In the genomic region with DNA sequence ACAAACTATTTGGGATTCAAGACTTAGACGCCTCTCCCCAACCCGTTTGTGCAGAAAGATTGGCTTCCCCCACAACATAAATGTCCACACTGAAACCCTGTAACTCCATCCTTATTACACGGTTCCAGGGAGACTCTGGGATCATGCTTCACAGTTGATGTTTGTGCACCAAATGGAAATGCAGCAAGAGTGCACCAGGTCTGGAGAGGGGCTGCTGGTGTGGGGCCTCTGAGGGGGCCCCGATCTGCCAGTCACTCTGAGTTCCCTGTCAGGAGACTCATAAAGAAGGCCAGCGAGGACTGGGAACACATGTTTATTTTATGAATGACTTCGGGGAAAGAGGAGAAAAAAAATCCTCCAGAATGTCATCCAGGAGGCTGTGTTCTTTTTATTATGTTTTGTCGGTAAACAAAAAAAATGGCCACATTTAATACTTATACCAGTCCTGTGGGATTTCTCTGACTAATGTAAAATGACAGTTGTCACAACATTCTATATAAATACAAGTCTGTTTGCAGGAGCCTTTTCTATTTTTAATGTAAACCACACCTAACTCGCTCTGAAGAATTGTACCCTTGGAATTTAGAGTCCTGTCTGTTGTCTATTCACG, we compare ENCODE assay signal across 15 cellular contexts.
"Had no signal": no experiment of that assay in that cellular context is flagged by ENCODE, and none has a peak within 500 bp of the region (broad histone marks: within the 10 kb centered on the region; RNA-seq: fewer than 3 reads in every experiment).

No MANE protein-coding gene starts in this region.

- H3K9me3 Mint-ChIP-seq: activated CD4-positive, alpha-beta T cell treated with anti-CD3 and anti-CD28 coated beads, Interleukin-2, amount 10 ng/mL, durations not matched to agents 24 days and 14 days; dendritic cell treated with granulocyte-macrophage colony-stimulating factor and Interleukin-4, amounts not matched to agents 40 ng/mL and 50 ng/mL, for 4 days had no signal

- H3K4me3 Mint-ChIP-seq: activated CD4-positive, alpha-beta T cell treated with anti-CD3 and anti-CD28 coated beads, Interleukin-2, amount 10 ng/mL, durations not matched to agents 24 days and 14 days; activated CD8-positive, alpha-beta T cell treated with anti-CD3 and anti-CD28 coated beads for 36 hours; activated naive CD8-positive, alpha-beta T cell; dendritic cell treated with granulocyte-macrophage colony-stimulating factor and Interleukin-4, amounts not matched to agents 40 ng/mL and 50 ng/mL, for 4 days; effector memory CD8-positive, alpha-beta T cell; mesothelial cell of epicardium had no signal

- ATAC-seq: activated CD8-positive, alpha-beta T cell treated with anti-CD3 and anti-CD28 coated beads for 36 hours; effector memory CD8-positive, alpha-beta T cell; left colon; stimulated activated naive CD8-positive, alpha-beta T cell treated with anti-CD3 and anti-CD28 coated beads, Interleukin-15, Interleukin-2, amounts not matched to agents 100 U/mL and 50 U/mL, for 24 hours had no signal

- H3K4me1 Mint-ChIP-seq: activated CD4-positive, alpha-beta T cell treated with anti-CD3 and anti-CD28 coated beads, Interleukin-2, amount 10 ng/mL, durations not matched to agents 24 days and 14 days had no signal

- H3K36me3 Mint-ChIP-seq: activated naive CD8-positive, alpha-beta T cell had no signal

- H3K27ac Mint-ChIP-seq: activated CD4-positive, alpha-beta T cell treated with anti-CD3 and anti-CD28 coated beads, Interleukin-2, amount 10 ng/mL, durations not matched to agents 24 days and 14 days; activated CD8-positive, alpha-beta T cell treated with anti-CD3 and anti-CD28 coated beads for 36 hours; activated naive CD8-positive, alpha-beta T cell; dendritic cell treated with granulocyte-macrophage colony-stimulating factor and Interleukin-4, amounts not matched to agents 40 ng/mL and 50 ng/mL, for 4 days; effector memory CD8-positive, alpha-beta T cell; mesothelial cell of epicardium; progenitor cell of endocrine pancreas had no signal

- H3K27me3 Mint-ChIP-seq: progenitor cell of endocrine pancreas had no signal

- DNase-seq: activated CD4-positive, alpha-beta T cell treated with anti-CD3 and anti-CD28 coated beads, Interleukin-2, amount 10 ng/mL, durations not matched to agents 24 days and 14 days; activated CD8-positive, alpha-beta T cell treated with anti-CD3 and anti-CD28 coated beads for 36 hours; effector memory CD8-positive, alpha-beta T cell; foreskin fibroblast; left colon; stimulated activated CD4-positive, alpha-beta T cell treated with anti-CD3 and anti-CD28 coated beads, Interleukin-2, amount 100 ng/mL, for 24 hours; stimulated activated naive CD8-positive, alpha-beta T cell treated with anti-CD3 and anti-CD28 coated beads, Interleukin-15, Interleukin-2, amounts not matched to agents 100 U/mL and 50 U/mL, for 24 hours; substantia nigra; T-helper 1 cell; T1000; tibial artery had no signal
